In the genomic region with DNA sequence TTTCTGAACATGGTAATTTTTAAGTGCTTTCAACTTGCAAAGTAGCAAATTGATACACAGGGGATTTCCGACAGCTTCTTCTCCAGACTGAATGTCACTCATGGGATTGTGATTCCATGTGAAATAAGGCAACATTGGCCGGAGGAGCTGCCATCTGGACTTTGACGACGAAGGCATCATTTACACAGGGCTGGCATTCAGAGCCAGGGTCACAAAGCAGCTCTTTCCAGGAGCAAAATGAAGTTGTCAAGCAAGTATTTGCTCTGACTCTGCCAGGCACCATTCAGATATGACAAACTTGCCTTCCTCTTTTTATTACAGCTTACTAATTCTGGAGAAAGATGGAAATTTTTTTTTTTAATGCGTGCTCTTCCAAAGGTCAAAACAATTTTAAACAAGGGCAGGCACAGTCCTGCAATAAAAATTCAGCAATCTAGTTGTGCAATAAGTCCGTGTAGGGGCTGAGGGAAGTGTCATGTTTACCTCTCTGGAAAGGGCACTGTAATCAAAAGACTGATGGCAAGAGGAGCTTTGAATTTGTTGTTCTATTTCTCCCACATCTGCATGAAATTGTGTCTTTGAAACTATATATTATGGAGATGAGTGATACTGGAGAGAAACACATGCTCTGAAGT, we compare ENCODE assay signal across 15 cellular contexts.
"Had no signal": no experiment of that assay in that cellular context is flagged by ENCODE, and none has a peak within 500 bp of the region (broad histone marks: within the 10 kb centered on the region; RNA-seq: fewer than 3 reads in every experiment).

No MANE protein-coding gene starts in this region.

- H3K4me1 ChIP-seq: breast epithelium, spleen had no signal

- H3K4me3 ChIP-seq: breast epithelium, lung, spleen had no signal

- FAIRE-seq: endothelial cell of umbilical vein had no signal

- ATAC-seq: activated T-cell treated with anti-CD3 and anti-CD28 coated beads, Interleukin-2, amount 50 U/mL, for 4 hours; natural killer cell; sciatic nerve; stimulated activated memory B cell treated with anti-CD40 and anti-IgM and Interleukin-4, amounts not matched to agents 10 μg/mL and 1 μg/mL and 100 μg/mL, for 72 hours had no signal

- H3K27me3 ChIP-seq: breast epithelium, spleen had no signal

- DNase-seq: activated CD4-positive, alpha-beta memory T cell treated with anti-CD3 and anti-CD28 coated beads for 36 hours; activated gamma-delta T cell; activated naive CD8-positive, alpha-beta T cell treated with anti-CD3 and anti-CD28 coated beads for 36 hours; activated T-cell treated with anti-CD3 and anti-CD28 coated beads, Interleukin-2, amount 50 U/mL, for 4 hours; aorta; effector CD4-positive, alpha-beta T cell; natural killer cell; spleen; stimulated activated CD4-positive, alpha-beta T cell treated with anti-CD3 and anti-CD28 coated beads, Interleukin-1b, Interleukin-23, amount 100 ng/mL, for 48 hours; T-helper 9 cell had no signal

- H3K27ac ChIP-seq: breast epithelium, spleen had no signal

- H3K9me3 ChIP-seq: breast epithelium had no signal

- H3K36me3 ChIP-seq: breast epithelium, spleen had no signal
